9 cellular contexts compared by ENCODE assay signal in genomic region chr15:67175643-67176071, GRCh38.
DNase-seq lines count a peak whose midpoint lies in the region; TF ChIP-seq lines count a peak whose summit lies in the region.
"Had no signal": no experiment of that assay in that cellular context is flagged by ENCODE, and none has a peak within 500 bp of the region (broad histone marks: within the 10 kb centered on the region; RNA-seq: fewer than 3 reads in every experiment).

No MANE protein-coding gene starts in this region.

- TF ChIP-seq CTCF in A673 (conservative IDR thresholded peaks at IDR 0.05; ENCODE audit: low read depth, low read length), result no peak

- no TSS peak for BruUV-seq in A673 (replicated peaks; lab: Mats Ljungman, UMichigan)

- intact Hi-C loops in A673 (cut with micrococcal nuclease; ENCODE audit: unreplicated experiment), result no loop called here

- DNase-seq in A673 (ENCODE audit: low spot score) (peak; percentile 79), H4 (ENCODE audit: low spot score) (peak; percentile 39), amniotic epithelial cell (ENCODE audit: low read depth) (peak; percentile 88), medulla oblongata (ENCODE audit: extremely low spot score) (peak; percentile 57), iPS-NIHi7 (ENCODE audit: extremely low spot score) (no peak), ureter (ENCODE audit: low spot score) (no peak), NCI-H526 (lab: John Stamatoyannopoulos, UW) (no peak), NCI-H524 treated with DMSO at 0.1 percent for 48 hours (lab: John Stamatoyannopoulos, UW) (no peak)

- no peak overlapping the region for H3K4me3 ChIP-seq in A673 (ENCODE audit: low read depth, low read length, poor library complexity, severe bottlenecking)

- no peaks in the 10 kb centered on the region for H3K27me3 ChIP-seq in A673 (replicated peaks; ENCODE audit: insufficient read depth, low read depth, low read length, poor library complexity)

- CTCF ChIA-PET in A673 (lab: Charles Lee), result no interaction called here

- POLR2A ChIA-PET in A673 (lab: Charles Lee; ENCODE audit: low non-redundant PET), result no interaction called here

- peak overlapping the region; percentile 58 for H3K27ac ChIP-seq in A673 (ENCODE audit: low read depth, low read length, poor library complexity, severe bottlenecking)
- H3K27ac ChIP-seq: parathyroid adenoma had no signal

- H3K9me3 ChIP-seq in A673 (ENCODE audit: low read depth, low read length, poor library complexity, severe bottlenecking), result no peaks in the 10 kb centered on the region

- H3K4me1 ChIP-seq in A673 (ENCODE audit: insufficient read depth, low read length, poor library complexity, severe bottlenecking), result peaks cover 28% of the 10 kb centered on the region

- no peaks in the 10 kb centered on the region for H3K36me3 ChIP-seq in A673 (ENCODE audit: insufficient read depth, low read length, poor library complexity, severe bottlenecking)

Comparison
In these comparisons a context has a peak if more than half of its experiments do, and no peak if none do; other contexts are left out.
1. DNase-seq: peak in A673 (single experiment), H4 (single experiment), amniotic epithelial cell (single experiment) and medulla oblongata (single experiment); none in iPS-NIHi7 (single experiment), ureter (single experiment), NCI-H526 (0 of 2) and NCI-H524 treated with DMSO at 0.1 percent for 48 hours (single experiment).